Comparison of ENCODE assay signal across 9 cellular contexts in the genomic region with DNA sequence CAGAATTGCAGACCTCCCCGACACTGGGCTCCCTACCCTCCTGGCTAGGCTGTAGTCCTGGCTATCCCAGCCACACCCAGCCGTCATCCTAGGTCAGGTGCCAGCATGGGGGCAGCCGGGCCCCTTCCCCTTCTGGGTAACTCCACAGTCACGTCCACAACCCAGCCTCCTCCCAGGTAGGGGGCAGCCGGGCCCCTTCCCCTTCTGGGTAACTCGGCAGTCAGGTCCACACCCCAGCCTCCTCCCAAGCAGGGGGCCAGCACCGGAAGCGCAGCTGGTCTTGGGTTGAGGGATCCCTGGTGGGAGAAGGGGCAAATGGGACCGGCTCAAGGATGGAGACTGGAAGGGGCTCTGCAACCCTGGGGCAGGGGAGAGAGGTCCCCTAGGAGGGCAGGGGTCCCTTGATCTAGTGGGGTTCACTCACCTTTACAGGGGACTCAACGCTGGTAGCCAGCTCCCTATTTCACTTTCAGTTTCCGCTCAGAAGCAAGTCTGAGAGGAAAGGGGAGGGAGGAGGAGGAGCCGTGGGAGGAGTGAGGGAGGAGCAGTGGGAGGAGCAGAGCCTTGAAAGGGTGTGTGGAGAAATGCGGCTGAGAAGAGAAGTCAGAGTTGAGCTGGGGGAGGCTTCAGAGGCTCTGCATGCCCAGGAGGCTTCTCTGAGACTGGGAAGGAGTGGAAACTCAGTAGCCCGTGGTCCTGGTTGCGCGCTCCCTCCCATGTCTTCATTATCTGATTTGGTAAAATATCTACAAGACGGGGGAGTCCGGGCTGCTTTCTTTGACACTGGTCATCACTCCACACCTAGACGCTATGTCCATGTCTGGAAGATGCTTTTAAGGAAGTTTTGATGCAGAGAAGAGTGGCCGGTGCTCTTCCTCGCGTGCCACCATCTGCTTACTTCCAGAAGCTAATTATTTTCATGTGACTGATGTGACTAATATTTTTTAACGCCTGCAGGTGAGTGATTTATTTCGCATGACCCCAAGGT. TPM values are rescaled to one million over a fixed set of nuclear protein-coding genes. Genes with fewer than 3 reads are reported as not detected.
DNase-seq lines count a peak whose midpoint lies in the region; ATAC-seq and TF ChIP-seq lines count a peak whose summit lies in the region.
"Had no signal": no experiment of that assay in that cellular context is flagged by ENCODE, and none has a peak within 500 bp of the region (broad histone marks: within the 10 kb centered on the region; RNA-seq: fewer than 3 reads in every experiment).

TSS of gene TRIM21 (minus strand) at position 494 of the 988 bp plus-strand sequence. CDS start 3,293 bp downstream, outside the sequence.

- POLR2A ChIA-PET in WTC11 (lab: Charles Lee), result interaction anchor here (0.8 kb wide), 1 partner anchor 206 kb away, joined by 3 read pairs; no protein-coding TSS in a partner anchor

- peak within 1 kb of the TSS; percentile 83 for H3K4me3 Mint-ChIP-seq in WTC11

- no peak for TF ChIP-seq CTCF in WTC11 (IDR thresholded peaks at IDR 0.05)

- peak within 1 kb of the TSS; percentile 48 for H3K27ac ChIP-seq in caudate nucleus (ENCODE audit: low read depth, low read length)
- H3K27ac ChIP-seq: 22Rv1 had no signal

- H3K27me3 Mint-ChIP-seq in WTC11 (ENCODE audit: low read depth), result peaks cover 9% of the 10 kb centered on the region

- H3K36me3 Mint-ChIP-seq in WTC11, result peaks cover 37% of the 10 kb centered on the region

- H3K4me1 Mint-ChIP-seq in WTC11, result peaks cover 10% of the 10 kb centered on the region

- CTCF ChIA-PET in WTC11 (lab: Charles Lee), result interaction anchor here (0.6 to 2.2 kb wide), 6 partner anchors 16 to 212 kb away, joined by 3 to 20 read pairs (median 4); no protein-coding TSS in a partner anchor

- ATAC-seq in HG02870 (IDR thresholded peaks at IDR 0.05; ENCODE audit: unreplicated experiment) (peak; percentile 100), WTC11 (peak; percentile 99)

- peaks cover 30% of the 10 kb centered on the region for H3K9me3 Mint-ChIP-seq in WTC11

- H3K27ac Mint-ChIP-seq in WTC11, result no peak within 1 kb of the TSS

- DNase-seq in DMS 273 (lab: John Stamatoyannopoulos, UW; ENCODE audit: unreplicated experiment), result peak; percentile 75
- DNase-seq in DMS 273 treated with DMSO at 0.1 percent for 48 hours (lab: John Stamatoyannopoulos, UW), result no peak
- DNase-seq in NCI-H2029 treated with DMSO at 0.1 percent for 48 hours (lab: John Stamatoyannopoulos, UW), result peak; percentile 71
- DNase-seq in WTC11 (ENCODE audit: low spot score), result peak; percentile 84
- DNase-seq in caudate nucleus (lab: John Stamatoyannopoulos, UW), result peak in 53 of 61 donors; percentile 5 to 83 (median 37)
- DNase-seq in iris pigment epithelial cell (ENCODE audit: low read depth), result peak; percentile 88
- peak; percentile 81 for DNase-seq in stimulated activated CD4-positive, alpha-beta T cell treated with anti-CD3 and anti-CD28 coated beads, Interleukin-12 subunit alpha, Interleukin-12 subunit beta, amount 100 ng/mL, for 4 hours

TF ChIP-seq in WTC11, 78 proteins besides CTCF, POLR2A, EP300 and RAD21:
- TF ChIP-seq SMAD3 (CRISPR knock-in tag; IDR thresholded peaks at IDR 0.05; ENCODE audit: borderline replicate concordance), result no peak
- peak; percentile 93 for TF ChIP-seq ZNF263 (CRISPR knock-in tag; IDR thresholded peaks at IDR 0.05; ENCODE audit: low read depth)
- TF ChIP-seq TEAD1 (CRISPR knock-in tag; IDR thresholded peaks at IDR 0.05), result 0 out of 2 replicates have a peak, but pooled peaks have one; percentile 34
- TF ChIP-seq, protein P1, sequence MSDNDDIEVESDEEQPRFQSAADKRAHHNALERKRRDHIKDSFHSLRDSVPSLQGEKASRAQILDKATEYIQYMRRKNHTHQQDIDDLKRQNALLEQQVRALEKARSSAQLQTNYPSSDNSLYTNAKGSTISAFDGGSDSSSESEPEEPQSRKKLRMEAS (CRISPR knock-in tag; IDR thresholded peaks at IDR 0.05), result 0 out of 2 replicates have a peak, but pooled peaks have one; percentile 19
- TF ChIP-seq USF1 (CRISPR knock-in tag; IDR thresholded peaks at IDR 0.05), result 0 out of 2 replicates have a peak, but pooled peaks have one; percentile 14
- TF ChIP-seq GRHL2 (CRISPR knock-in tag; IDR thresholded peaks at IDR 0.05; ENCODE audit: insufficient replicate concordance, severe bottlenecking), result no peak
- 0 out of 2 replicates have a peak, but pooled peaks have one; percentile 21 for TF ChIP-seq ETV6 (CRISPR knock-in tag; IDR thresholded peaks at IDR 0.05)
- TF ChIP-seq IRF1 (CRISPR knock-in tag; IDR thresholded peaks at IDR 0.05), result peak; percentile 63; the same call in 1 of the 2 replicates

RNA-seq across cellular contexts. Expression of gene TRIM21, which starts in this region (rescaled TPM):
- total RNA-seq in WTC11 (2021), result 14.8 to 20.5 TPM (median 17.1 TPM) in 3 replicates
